In the genomic region with DNA sequence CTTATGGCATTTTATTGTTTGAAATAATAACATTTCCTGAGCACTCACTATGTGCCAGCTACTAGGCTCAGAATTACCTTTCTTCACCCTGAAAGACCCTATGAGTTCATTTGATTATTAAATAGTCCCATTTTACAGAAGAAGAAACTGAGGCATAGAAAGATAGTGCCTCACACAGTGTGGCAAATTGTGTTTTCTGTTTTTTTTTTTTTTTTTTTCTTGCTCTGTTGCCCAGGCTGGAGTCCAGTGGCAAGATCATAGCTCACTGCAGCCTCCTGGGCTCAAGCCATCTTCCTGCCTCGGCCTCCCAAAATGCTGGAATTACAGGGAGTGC, we compare ENCODE assay signal across 1 cellular context.
TF ChIP-seq lines count a peak whose summit lies in the region.

No MANE protein-coding gene starts in this region.

TF ChIP-seq in H1, 55 proteins besides CTCF, POLR2A, EP300 and RAD21 (continued from another document):
- TF ChIP-seq USF2 (IDR thresholded peaks at IDR 0.05; ENCODE audit: low read length), result no peak
TF ChIP-seq in H1: peak in this region for 1.
